18 cellular contexts compared by ENCODE assay signal in genomic region chr4:4323705-4324534, GRCh38. TPM values are rescaled to one million over a fixed set of nuclear protein-coding genes. Genes with fewer than 3 reads are reported as not detected.
A peak's percentile ranks its signal among the peaks of the same experiment; 100 is the strongest.
DNase-seq lines count a peak whose midpoint lies in the region; ATAC-seq and TF ChIP-seq lines count a peak whose summit lies in the region.
"Had no signal": no experiment of that assay in that cellular context is flagged by ENCODE, and none has a peak within 500 bp of the region (broad histone marks: within the 10 kb centered on the region; RNA-seq: fewer than 3 reads in every experiment).

No MANE protein-coding gene starts in this region.

- ATAC-seq in HG03039 (IDR thresholded peaks at IDR 0.05; ENCODE audit: unreplicated experiment) = no peak
- ATAC-seq: gastroesophageal sphincter had no signal

- H3K36me3 ChIP-seq in right atrium auricular region = peaks cover 30% of the 10 kb centered on the region
- H3K36me3 ChIP-seq in spleen = peaks cover 0 to 41% (median 34%) of the 10 kb centered on the region in 6 donors

- H3K4me1 Mint-ChIP-seq in chondrocyte (ENCODE audit: low read depth) = peaks cover 3% of the 10 kb centered on the region
- H3K4me1 Mint-ChIP-seq in T-helper 2 cell treated with Interferon-gamma antibody and Interleukin-4, amounts not matched to agents 5 μg/mL and 100 μg/mL, for 36 hours (ENCODE audit: low read depth) = no peaks in the 10 kb centered on the region
- H3K4me1 Mint-ChIP-seq: nephron progenitor cell had no signal

- 46 to 57% (median 54%) methylated on average over 10 of the region's 10 CpGs for WGBS in spleen, 5 donors

- H3K27ac ChIP-seq in right atrium auricular region (no peak overlapping the region), spleen (peak overlapping the region; percentile 19 to 73 (median 61))
- H3K27ac ChIP-seq: gastroesophageal sphincter, suprapubic skin had no signal

- DNase-seq in cardiac septum (ENCODE audit: low spot score) (peak; percentile 38), right atrium auricular region (ENCODE audit: low spot score) (no peak), chondrocyte (ENCODE audit: low spot score) (peak; percentile 13), kidney tubule cell (ENCODE audit: low spot score) (peak; percentile 36), spleen (no peak), anterior cingulate cortex (lab: John Stamatoyannopoulos, UW) (no peak)
- no peak for DNase-seq in T-helper 2 cell treated with Interferon-gamma antibody and Interleukin-4, amounts not matched to agents 5 μg/mL and 100 μg/mL, for 36 hours (ENCODE audit: low spot score)
- DNase-seq: activated CD4-positive, alpha-beta T cell treated with anti-CD3 and anti-CD28 coated beads, Interleukin-2, amount 50 U/mL, for 4 hours; CD4-positive, alpha-beta T cell; effector CD4-positive, alpha-beta T cell; kidney glomerular epithelial cell; NCI-H187; NCI-H526 treated with DMSO at 0.1 percent for 48 hours; nephron progenitor cell had no signal

- H3K36me3 Mint-ChIP-seq in chondrocyte (ENCODE audit: low read depth) = peaks cover 25% of the 10 kb centered on the region
- peaks cover 7% of the 10 kb centered on the region for H3K36me3 Mint-ChIP-seq in T-helper 2 cell treated with Interferon-gamma antibody and Interleukin-4, amounts not matched to agents 5 μg/mL and 100 μg/mL, for 36 hours (ENCODE audit: low read depth)

- TF ChIP-seq CTCF in right atrium auricular region (IDR thresholded peaks at IDR 0.05) (no peak), chondrocyte (IDR thresholded peaks at IDR 0.05) (no peak), spleen (IDR thresholded peaks at IDR 0.05 in 8 of 11, conservative IDR thresholded peaks at IDR 0.05 in 3 of 11) (no peak)

- intact Hi-C loops in cardiac septum (cut with DNase I) (no loop called here), spleen (cut with DNase I; ENCODE audit: low total_unique reads) (no loop called here)

- no peaks in the 10 kb centered on the region for H3K27me3 Mint-ChIP-seq in chondrocyte (ENCODE audit: low read depth)
- no peaks in the 10 kb centered on the region for H3K27me3 Mint-ChIP-seq in T-helper 2 cell treated with Interferon-gamma antibody and Interleukin-4, amounts not matched to agents 5 μg/mL and 100 μg/mL, for 36 hours (ENCODE audit: low read depth)
- H3K27me3 Mint-ChIP-seq: CD4-positive, alpha-beta T cell had no signal

- no peak for TF ChIP-seq POLR2A in spleen (IDR thresholded peaks at IDR 0.05)

- no peaks in the 10 kb centered on the region for H3K9me3 Mint-ChIP-seq in chondrocyte (ENCODE audit: low read depth)
- no peaks in the 10 kb centered on the region for H3K9me3 Mint-ChIP-seq in T-helper 2 cell treated with Interferon-gamma antibody and Interleukin-4, amounts not matched to agents 5 μg/mL and 100 μg/mL, for 36 hours
- H3K9me3 Mint-ChIP-seq: activated T-helper 1 cell treated with anti-CD3 and anti-CD28 coated beads, Interleukin-12 subunit alpha, Interleukin-12 subunit beta, Interleukin-2, Interleukin-4 antibody, amounts not matched to agents 30 ng/mL and 10 ng/mL and 1 ng/mL, durations not matched to agents 14 hours and 24 hours and 36 hours; CD4-positive, alpha-beta T cell; nephron progenitor cell had no signal

- H3K4me3 Mint-ChIP-seq in chondrocyte (ENCODE audit: unreplicated experiment) = no peak overlapping the region
- no peak overlapping the region for H3K4me3 Mint-ChIP-seq in T-helper 2 cell treated with Interferon-gamma antibody and Interleukin-4, amounts not matched to agents 5 μg/mL and 100 μg/mL, for 36 hours
- H3K4me3 Mint-ChIP-seq: activated T-helper 1 cell treated with anti-CD3 and anti-CD28 coated beads, Interleukin-12 subunit alpha, Interleukin-12 subunit beta, Interleukin-2, Interleukin-4 antibody, amounts not matched to agents 30 ng/mL and 10 ng/mL and 1 ng/mL, durations not matched to agents 14 hours and 24 hours and 36 hours; CD4-positive, alpha-beta T cell; nephron progenitor cell had no signal

- H3K4me3 ChIP-seq in right atrium auricular region (no peak overlapping the region), spleen (no peak overlapping the region)
- H3K4me3 ChIP-seq: gastroesophageal sphincter, suprapubic skin had no signal

- H3K9me3 ChIP-seq in right atrium auricular region (no peaks in the 10 kb centered on the region), spleen (no peaks in the 10 kb centered on the region)
- H3K9me3 ChIP-seq: suprapubic skin had no signal

- H3K27me3 ChIP-seq in right atrium auricular region = no peaks in the 10 kb centered on the region
- H3K27me3 ChIP-seq in spleen (replicated peaks in 1 of 7) = no peaks in the 10 kb centered on the region
- H3K27me3 ChIP-seq: suprapubic skin had no signal

- H3K4me1 ChIP-seq in right atrium auricular region (no peaks in the 10 kb centered on the region), spleen (peaks cover 0 to 20% (median 6%) of the 10 kb centered on the region in 6 donors)
- H3K4me1 ChIP-seq: gastroesophageal sphincter, suprapubic skin had no signal

- no peak overlapping the region for H3K27ac Mint-ChIP-seq in chondrocyte (ENCODE audit: unreplicated experiment)
- no peak overlapping the region for H3K27ac Mint-ChIP-seq in T-helper 2 cell treated with Interferon-gamma antibody and Interleukin-4, amounts not matched to agents 5 μg/mL and 100 μg/mL, for 36 hours
- H3K27ac Mint-ChIP-seq: activated T-helper 1 cell treated with anti-CD3 and anti-CD28 coated beads, Interleukin-12 subunit alpha, Interleukin-12 subunit beta, Interleukin-2, Interleukin-4 antibody, amounts not matched to agents 30 ng/mL and 10 ng/mL and 1 ng/mL, durations not matched to agents 14 hours and 24 hours and 36 hours; CD4-positive, alpha-beta T cell; nephron progenitor cell had no signal

RNA-seq across cellular contexts. Expression of gene ZBTB49, which starts 33.9 kb away (rescaled TPM):
- total RNA-seq in cardiac septum (7.7 TPM), right atrium auricular region (10 to 100 TPM in 1 of 2 donors, 1 to 10 TPM in 1; 4.7 to 12.9 TPM), chondrocyte (4.3 to 6.4 TPM (median 5.2 TPM) in 3 replicates), spleen (10 to 100 TPM in 6 of 7 donors, 1 to 10 TPM in 1; 5.6 to 25.4 (median 12.0) TPM)
- polyA plus RNA-seq in spleen = 1 to 10 TPM; 2.7 to 5.1 (median 4.8) TPM

RNA-seq across cellular contexts. Expression of gene LYAR, which starts 34.0 kb away (rescaled TPM):
- 21.2 TPM for total RNA-seq in cardiac septum
- total RNA-seq in right atrium auricular region = 10 to 100 TPM; 14.2 to 20.8 TPM
- 6.3 to 9.5 TPM (median 6.6 TPM) in 3 replicates for total RNA-seq in chondrocyte
- total RNA-seq in spleen = 10 to 100 TPM; 16.7 to 29.3 (median 23.3) TPM
- polyA plus RNA-seq in spleen = 10 to 100 TPM; 13.5 to 24.6 (median 19.3) TPM

Comparison
In these comparisons a context has a peak if more than half of its experiments do, and no peak if none do; other contexts are left out.
1. DNase-seq: peak in cardiac septum (single experiment), chondrocyte (single experiment) and kidney tubule cell (single experiment); none in right atrium auricular region (single experiment), spleen (single experiment), T-helper 2 cell treated with Interferon-gamma antibody and Interleukin-4, amounts not matched to agents 5 μg/mL and 100 μg/mL, for 36 hours (single experiment) and anterior cingulate cortex (0 of 58).
2. H3K27ac ChIP-seq: peak in spleen (8 of 8); none in right atrium auricular region (0 of 2).